ENCODE assay signal across 1 cellular context in genomic region chr15:75523011-75523410, GRCh38.
TF ChIP-seq lines count a peak whose summit lies in the region.

No MANE protein-coding gene starts in this region.

TF ChIP-seq in K562, 482 proteins besides CTCF, POLR2A, EP300 and RAD21 (continued from another document):
- TF ChIP-seq, protein P1, sequence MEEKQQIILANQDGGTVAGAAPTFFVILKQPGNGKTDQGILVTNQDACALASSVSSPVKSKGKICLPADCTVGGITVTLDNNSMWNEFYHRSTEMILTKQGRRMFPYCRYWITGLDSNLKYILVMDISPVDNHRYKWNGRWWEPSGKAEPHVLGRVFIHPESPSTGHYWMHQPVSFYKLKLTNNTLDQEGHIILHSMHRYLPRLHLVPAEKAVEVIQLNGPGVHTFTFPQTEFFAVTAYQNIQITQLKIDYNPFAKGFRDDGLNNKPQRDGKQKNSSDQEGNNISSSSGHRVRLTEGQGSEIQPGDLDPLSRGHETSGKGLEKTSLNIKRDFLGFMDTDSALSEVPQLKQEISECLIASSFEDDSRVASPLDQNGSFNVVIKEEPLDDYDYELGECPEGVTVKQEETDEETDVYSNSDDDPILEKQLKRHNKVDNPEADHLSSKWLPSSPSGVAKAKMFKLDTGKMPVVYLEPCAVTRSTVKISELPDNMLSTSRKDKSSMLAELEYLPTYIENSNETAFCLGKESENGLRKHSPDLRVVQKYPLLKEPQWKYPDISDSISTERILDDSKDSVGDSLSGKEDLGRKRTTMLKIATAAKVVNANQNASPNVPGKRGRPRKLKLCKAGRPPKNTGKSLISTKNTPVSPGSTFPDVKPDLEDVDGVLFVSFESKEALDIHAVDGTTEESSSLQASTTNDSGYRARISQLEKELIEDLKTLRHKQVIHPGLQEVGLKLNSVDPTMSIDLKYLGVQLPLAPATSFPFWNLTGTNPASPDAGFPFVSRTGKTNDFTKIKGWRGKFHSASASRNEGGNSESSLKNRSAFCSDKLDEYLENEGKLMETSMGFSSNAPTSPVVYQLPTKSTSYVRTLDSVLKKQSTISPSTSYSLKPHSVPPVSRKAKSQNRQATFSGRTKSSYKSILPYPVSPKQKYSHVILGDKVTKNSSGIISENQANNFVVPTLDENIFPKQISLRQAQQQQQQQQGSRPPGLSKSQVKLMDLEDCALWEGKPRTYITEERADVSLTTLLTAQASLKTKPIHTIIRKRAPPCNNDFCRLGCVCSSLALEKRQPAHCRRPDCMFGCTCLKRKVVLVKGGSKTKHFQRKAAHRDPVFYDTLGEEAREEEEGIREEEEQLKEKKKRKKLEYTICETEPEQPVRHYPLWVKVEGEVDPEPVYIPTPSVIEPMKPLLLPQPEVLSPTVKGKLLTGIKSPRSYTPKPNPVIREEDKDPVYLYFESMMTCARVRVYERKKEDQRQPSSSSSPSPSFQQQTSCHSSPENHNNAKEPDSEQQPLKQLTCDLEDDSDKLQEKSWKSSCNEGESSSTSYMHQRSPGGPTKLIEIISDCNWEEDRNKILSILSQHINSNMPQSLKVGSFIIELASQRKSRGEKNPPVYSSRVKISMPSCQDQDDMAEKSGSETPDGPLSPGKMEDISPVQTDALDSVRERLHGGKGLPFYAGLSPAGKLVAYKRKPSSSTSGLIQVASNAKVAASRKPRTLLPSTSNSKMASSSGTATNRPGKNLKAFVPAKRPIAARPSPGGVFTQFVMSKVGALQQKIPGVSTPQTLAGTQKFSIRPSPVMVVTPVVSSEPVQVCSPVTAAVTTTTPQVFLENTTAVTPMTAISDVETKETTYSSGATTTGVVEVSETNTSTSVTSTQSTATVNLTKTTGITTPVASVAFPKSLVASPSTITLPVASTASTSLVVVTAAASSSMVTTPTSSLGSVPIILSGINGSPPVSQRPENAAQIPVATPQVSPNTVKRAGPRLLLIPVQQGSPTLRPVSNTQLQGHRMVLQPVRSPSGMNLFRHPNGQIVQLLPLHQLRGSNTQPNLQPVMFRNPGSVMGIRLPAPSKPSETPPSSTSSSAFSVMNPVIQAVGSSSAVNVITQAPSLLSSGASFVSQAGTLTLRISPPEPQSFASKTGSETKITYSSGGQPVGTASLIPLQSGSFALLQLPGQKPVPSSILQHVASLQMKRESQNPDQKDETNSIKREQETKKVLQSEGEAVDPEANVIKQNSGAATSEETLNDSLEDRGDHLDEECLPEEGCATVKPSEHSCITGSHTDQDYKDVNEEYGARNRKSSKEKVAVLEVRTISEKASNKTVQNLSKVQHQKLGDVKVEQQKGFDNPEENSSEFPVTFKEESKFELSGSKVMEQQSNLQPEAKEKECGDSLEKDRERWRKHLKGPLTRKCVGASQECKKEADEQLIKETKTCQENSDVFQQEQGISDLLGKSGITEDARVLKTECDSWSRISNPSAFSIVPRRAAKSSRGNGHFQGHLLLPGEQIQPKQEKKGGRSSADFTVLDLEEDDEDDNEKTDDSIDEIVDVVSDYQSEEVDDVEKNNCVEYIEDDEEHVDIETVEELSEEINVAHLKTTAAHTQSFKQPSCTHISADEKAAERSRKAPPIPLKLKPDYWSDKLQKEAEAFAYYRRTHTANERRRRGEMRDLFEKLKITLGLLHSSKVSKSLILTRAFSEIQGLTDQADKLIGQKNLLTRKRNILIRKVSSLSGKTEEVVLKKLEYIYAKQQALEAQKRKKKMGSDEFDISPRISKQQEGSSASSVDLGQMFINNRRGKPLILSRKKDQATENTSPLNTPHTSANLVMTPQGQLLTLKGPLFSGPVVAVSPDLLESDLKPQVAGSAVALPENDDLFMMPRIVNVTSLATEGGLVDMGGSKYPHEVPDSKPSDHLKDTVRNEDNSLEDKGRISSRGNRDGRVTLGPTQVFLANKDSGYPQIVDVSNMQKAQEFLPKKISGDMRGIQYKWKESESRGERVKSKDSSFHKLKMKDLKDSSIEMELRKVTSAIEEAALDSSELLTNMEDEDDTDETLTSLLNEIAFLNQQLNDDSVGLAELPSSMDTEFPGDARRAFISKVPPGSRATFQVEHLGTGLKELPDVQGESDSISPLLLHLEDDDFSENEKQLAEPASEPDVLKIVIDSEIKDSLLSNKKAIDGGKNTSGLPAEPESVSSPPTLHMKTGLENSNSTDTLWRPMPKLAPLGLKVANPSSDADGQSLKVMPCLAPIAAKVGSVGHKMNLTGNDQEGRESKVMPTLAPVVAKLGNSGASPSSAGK (IDR thresholded peaks at IDR 0.05): no peak
- 0 out of 2 replicates have a peak, but pooled peaks have one; percentile 56 for TF ChIP-seq ATF4 (CRISPR knock-in tag; IDR thresholded peaks at IDR 0.05)
- TF ChIP-seq NR2C2 (CRISPR knock-in tag; IDR thresholded peaks at IDR 0.05): no peak
- peak; percentile 20; the same call in 1 of the 2 replicates for TF ChIP-seq NR2C2 (tag; IDR thresholded peaks at IDR 0.05)
- no peak for TF ChIP-seq BMI1 (IDR thresholded peaks at IDR 0.05; ENCODE audit: low read length)
- TF ChIP-seq, protein P2, sequence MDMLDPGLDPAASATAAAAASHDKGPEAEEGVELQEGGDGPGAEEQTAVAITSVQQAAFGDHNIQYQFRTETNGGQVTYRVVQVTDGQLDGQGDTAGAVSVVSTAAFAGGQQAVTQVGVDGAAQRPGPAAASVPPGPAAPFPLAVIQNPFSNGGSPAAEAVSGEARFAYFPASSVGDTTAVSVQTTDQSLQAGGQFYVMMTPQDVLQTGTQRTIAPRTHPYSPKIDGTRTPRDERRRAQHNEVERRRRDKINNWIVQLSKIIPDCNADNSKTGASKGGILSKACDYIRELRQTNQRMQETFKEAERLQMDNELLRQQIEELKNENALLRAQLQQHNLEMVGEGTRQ (CRISPR knock-in tag; IDR thresholded peaks at IDR 0.05): no peak
- peak; percentile 89 for TF ChIP-seq MYC (IDR thresholded peaks at IDR 0.05; ENCODE audit: low read depth, low read length)
- no peak for TF ChIP-seq MYC (CRISPR knock-in tag; IDR thresholded peaks at IDR 0.05; ENCODE audit: borderline replicate concordance, low read depth)
- TF ChIP-seq, protein P3, sequence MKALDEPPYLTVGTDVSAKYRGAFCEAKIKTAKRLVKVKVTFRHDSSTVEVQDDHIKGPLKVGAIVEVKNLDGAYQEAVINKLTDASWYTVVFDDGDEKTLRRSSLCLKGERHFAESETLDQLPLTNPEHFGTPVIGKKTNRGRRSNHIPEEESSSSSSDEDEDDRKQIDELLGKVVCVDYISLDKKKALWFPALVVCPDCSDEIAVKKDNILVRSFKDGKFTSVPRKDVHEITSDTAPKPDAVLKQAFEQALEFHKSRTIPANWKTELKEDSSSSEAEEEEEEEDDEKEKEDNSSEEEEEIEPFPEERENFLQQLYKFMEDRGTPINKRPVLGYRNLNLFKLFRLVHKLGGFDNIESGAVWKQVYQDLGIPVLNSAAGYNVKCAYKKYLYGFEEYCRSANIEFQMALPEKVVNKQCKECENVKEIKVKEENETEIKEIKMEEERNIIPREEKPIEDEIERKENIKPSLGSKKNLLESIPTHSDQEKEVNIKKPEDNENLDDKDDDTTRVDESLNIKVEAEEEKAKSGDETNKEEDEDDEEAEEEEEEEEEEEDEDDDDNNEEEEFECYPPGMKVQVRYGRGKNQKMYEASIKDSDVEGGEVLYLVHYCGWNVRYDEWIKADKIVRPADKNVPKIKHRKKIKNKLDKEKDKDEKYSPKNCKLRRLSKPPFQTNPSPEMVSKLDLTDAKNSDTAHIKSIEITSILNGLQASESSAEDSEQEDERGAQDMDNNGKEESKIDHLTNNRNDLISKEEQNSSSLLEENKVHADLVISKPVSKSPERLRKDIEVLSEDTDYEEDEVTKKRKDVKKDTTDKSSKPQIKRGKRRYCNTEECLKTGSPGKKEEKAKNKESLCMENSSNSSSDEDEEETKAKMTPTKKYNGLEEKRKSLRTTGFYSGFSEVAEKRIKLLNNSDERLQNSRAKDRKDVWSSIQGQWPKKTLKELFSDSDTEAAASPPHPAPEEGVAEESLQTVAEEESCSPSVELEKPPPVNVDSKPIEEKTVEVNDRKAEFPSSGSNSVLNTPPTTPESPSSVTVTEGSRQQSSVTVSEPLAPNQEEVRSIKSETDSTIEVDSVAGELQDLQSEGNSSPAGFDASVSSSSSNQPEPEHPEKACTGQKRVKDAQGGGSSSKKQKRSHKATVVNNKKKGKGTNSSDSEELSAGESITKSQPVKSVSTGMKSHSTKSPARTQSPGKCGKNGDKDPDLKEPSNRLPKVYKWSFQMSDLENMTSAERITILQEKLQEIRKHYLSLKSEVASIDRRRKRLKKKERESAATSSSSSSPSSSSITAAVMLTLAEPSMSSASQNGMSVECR (CRISPR knock-in tag; IDR thresholded peaks at IDR 0.05): no peak
- no peak for TF ChIP-seq TAF9B (IDR thresholded peaks at IDR 0.05; ENCODE audit: partially characterized antibody)
- no peak for TF ChIP-seq MED1 (CRISPR knock-in tag; IDR thresholded peaks at IDR 0.05; ENCODE audit: borderline replicate concordance)
- no peak for TF ChIP-seq MTA2 (IDR thresholded peaks at IDR 0.05; ENCODE audit: low read depth)
- TF ChIP-seq ZNF589 (CRISPR knock-in tag; IDR thresholded peaks at IDR 0.05; ENCODE audit: low read depth): peak; percentile 36; the same call in 1 of the 2 replicates
- TF ChIP-seq, protein P4, sequence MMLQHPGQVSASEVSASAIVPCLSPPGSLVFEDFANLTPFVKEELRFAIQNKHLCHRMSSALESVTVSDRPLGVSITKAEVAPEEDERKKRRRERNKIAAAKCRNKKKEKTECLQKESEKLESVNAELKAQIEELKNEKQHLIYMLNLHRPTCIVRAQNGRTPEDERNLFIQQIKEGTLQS (IDR thresholded peaks at IDR 0.05): peak; percentile 79
- TF ChIP-seq, protein P4 (CRISPR knock-in tag; conservative IDR thresholded peaks at IDR 0.05): no peak
- TF ChIP-seq CEBPG (CRISPR knock-in tag; IDR thresholded peaks at IDR 0.05): peak; percentile 80
- TF ChIP-seq CEBPG (tag; conservative IDR thresholded peaks at IDR 0.05 in 1 of 2, IDR thresholded peaks at IDR 0.05 in 1 of 2): peak; percentile 61 to 96
- TF ChIP-seq ZNF175 (CRISPR knock-in tag; IDR thresholded peaks at IDR 0.05; ENCODE audit: low read depth): peak; percentile 65; the same call in 1 of the 2 replicates
- TF ChIP-seq RBFOX2 (IDR thresholded peaks at IDR 0.05; ENCODE audit: low read depth, low read length): no peak
- no peak for TF ChIP-seq MNT (conservative IDR thresholded peaks at IDR 0.05)
- no peak for TF ChIP-seq TARDBP (IDR thresholded peaks at IDR 0.05)
- peak; percentile 19; the same call in 1 of the 2 replicates for TF ChIP-seq CXXC5 (CRISPR knock-in tag; IDR thresholded peaks at IDR 0.05)
- TF ChIP-seq RCOR1 (IDR thresholded peaks at IDR 0.05; ENCODE audit: borderline replicate concordance in 1 of 2, low read depth in 2 of 2, low read length in 2 of 2): no peak
- peak; percentile 59 for TF ChIP-seq EP400 (IDR thresholded peaks at IDR 0.05)
- TF ChIP-seq TSC22D4 (tag; IDR thresholded peaks at IDR 0.05): no peak
- TF ChIP-seq ARID3B (CRISPR knock-in tag; IDR thresholded peaks at IDR 0.05; ENCODE audit: borderline replicate concordance): no peak
- no peak for TF ChIP-seq RB1 (IDR thresholded peaks at IDR 0.05; ENCODE audit: low read depth)
- 0 out of 2 replicates have a peak, but pooled peaks have one; percentile 35 for TF ChIP-seq JUND (IDR thresholded peaks at IDR 0.05; ENCODE audit: borderline replicate concordance, low read depth, low read length)
- no peak for TF ChIP-seq JUND (tag; IDR thresholded peaks at IDR 0.05; ENCODE audit: borderline replicate concordance, low read depth, low read length)
- peak; percentile 36; the same call in 1 of the 2 replicates for TF ChIP-seq ATF7 (IDR thresholded peaks at IDR 0.05)
